Comparison of ENCODE assay signal across 33 cellular contexts in the genomic region with DNA sequence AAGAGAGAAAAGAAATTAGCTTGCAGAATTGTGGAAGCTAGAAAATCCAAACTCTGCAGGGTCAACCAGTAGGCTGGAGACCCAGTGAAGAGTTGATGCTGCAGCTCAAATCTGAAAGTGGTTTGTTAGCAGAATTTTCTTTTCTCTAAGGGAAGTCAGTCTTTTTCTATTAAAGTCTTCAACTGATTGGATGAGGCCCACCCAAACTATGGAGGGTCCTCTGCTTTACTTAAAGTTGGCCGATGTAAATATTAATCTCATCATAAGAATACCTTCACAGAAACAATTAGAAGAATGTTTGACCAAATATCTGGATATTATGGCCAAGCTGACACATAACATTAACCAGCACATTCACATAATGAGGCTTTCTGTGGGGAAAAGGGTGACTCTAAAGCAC.
"Had no signal": no experiment of that assay in that cellular context is flagged by ENCODE, and none has a peak within 500 bp of the region (broad histone marks: within the 10 kb centered on the region; RNA-seq: fewer than 3 reads in every experiment).

No MANE protein-coding gene starts in this region.

- H3K9me3 ChIP-seq: adrenal gland, ascending aorta, body of pancreas, breast epithelium had no signal

- H3K27me3 ChIP-seq: adrenal gland, ascending aorta, body of pancreas, brain microvascular endothelial cell, breast epithelium, cardiac muscle cell had no signal

- H3K36me3 ChIP-seq: adrenal gland, ascending aorta, brain microvascular endothelial cell, breast epithelium, cardiac muscle cell had no signal

- FAIRE-seq: astrocyte, bronchial epithelial cell had no signal

- H3K27ac ChIP-seq: adrenal gland, ascending aorta, body of pancreas, brain microvascular endothelial cell, breast epithelium, cardiac muscle cell had no signal

- DNase-seq: activated effector memory CD4-positive, alpha-beta T cell treated with anti-CD3 and anti-CD28 coated beads, Interleukin-2, amount 50 U/mL, for 16 hours; activated effector memory CD4-positive, alpha-beta T cell treated with Interleukin-2 at 50 U/mL for 16 hours; activated gamma-delta T cell; activated gamma-delta T cell treated with Interleukin-2 at 50 U/mL for 16 hours; activated naive CD4-positive, alpha-beta T cell; activated naive CD4-positive, alpha-beta T cell treated with anti-CD3 and anti-CD28 coated beads for 36 hours; activated naive CD4-positive, alpha-beta T cell treated with anti-CD3 and anti-CD28 coated beads, Interleukin-2, amount 10 ng/mL, durations not matched to agents 7 days and 5 days; activated naive CD4-positive, alpha-beta T cell treated with anti-CD3 and anti-CD28 coated beads, Interleukin-2, amount 50 U/mL, for 16 hours; activated naive CD4-positive, alpha-beta T cell treated with Interleukin-2 at 50 U/mL for 16 hours; activated naive CD8-positive, alpha-beta T cell treated with anti-CD3 and anti-CD28 coated beads for 36 hours; activated naive CD8-positive, alpha-beta T cell treated with anti-CD3 and anti-CD28 coated beads, Interleukin-2, amount 10 ng/mL, durations not matched to agents 7 days and 5 days; activated naive CD8-positive, alpha-beta T cell treated with anti-CD3 and anti-CD28 coated beads, Interleukin-2, amount 50 U/mL, for 24 hours; activated T-cell treated with anti-CD3 and anti-CD28 coated beads, Interleukin-2, amount 50 U/mL, for 24 hours; activated T-cell treated with anti-CD3 and anti-CD28 coated beads, Interleukin-2, amount 50 U/mL, for 4 hours; activated T-cell treated with anti-CD3 and anti-CD28 coated beads, Interleukin-2, amount 50 U/mL, for 48 hours; activated T-cell treated with anti-CD3 and anti-CD28 coated beads, Interleukin-2, amount 50 U/mL, for 72 hours; adrenal gland; amniotic stem cell; amygdala; anterior cingulate cortex; aorta; body of pancreas; brain microvascular endothelial cell; caudate nucleus; central memory CD4-positive, alpha-beta T cell; cerebellar nuclear complex had no signal

- H3K4me3 ChIP-seq: adrenal gland, ascending aorta, body of pancreas, breast epithelium, cardiac muscle cell had no signal

- ATAC-seq: activated naive CD4-positive, alpha-beta T cell treated with anti-CD3 and anti-CD28 coated beads, Interleukin-2, amount 50 U/mL, for 72 hours; activated naive CD8-positive, alpha-beta T cell treated with anti-CD3 and anti-CD28 coated beads, Interleukin-2, amount 50 U/mL, for 24 hours; activated T-cell treated with anti-CD3 and anti-CD28 coated beads, Interleukin-2, amount 50 U/mL, for 4 hours; activated T-cell treated with anti-CD3 and anti-CD28 coated beads, Interleukin-2, amount 50 U/mL, for 72 hours; activated T-helper 17 cell treated with anti-CD3 and anti-CD28 coated beads, Interleukin-2, amount 50 U/mL, for 72 hours; body of pancreas had no signal

- H3K4me1 ChIP-seq: adrenal gland, ascending aorta, body of pancreas, breast epithelium had no signal
